Comparison of ENCODE assay signal across 8 cellular contexts in the genomic region with DNA sequence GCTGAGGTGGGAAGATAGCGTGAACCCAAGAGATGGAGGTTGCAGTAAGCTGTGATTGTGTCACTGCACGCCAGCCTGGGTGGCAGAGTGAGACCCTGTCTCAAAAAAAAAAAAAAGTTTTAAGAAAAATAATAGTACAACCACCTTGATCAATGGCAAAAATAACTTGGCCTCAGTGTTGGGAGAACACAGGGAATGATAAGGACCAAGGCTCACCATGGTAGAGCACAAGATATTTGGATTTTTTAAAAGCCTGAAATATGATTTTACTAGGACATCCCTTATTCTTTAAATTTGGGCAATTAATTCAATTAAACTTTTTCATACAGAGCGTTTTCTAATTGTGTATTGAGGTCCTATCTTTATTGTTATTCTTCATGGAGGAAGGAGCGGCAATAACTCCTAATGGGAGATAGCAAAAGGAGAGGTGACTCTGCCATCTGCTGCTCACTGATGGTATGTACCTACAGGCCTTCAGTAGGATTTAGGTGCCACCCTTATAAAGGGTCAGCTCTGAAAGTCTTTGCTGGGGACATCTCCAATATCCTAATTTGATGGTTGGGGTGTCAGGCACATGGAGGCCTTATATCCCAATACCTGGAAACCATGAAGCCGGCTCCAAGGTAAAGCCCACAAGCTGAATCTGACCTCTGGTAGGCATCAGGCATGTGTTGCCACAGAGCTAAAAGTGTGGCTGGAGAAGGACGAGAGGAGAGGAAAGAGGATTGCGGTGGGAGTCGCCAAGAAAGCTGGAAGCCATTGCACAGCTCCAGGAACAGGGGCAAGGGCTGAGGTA. TPM values are rescaled to one million over a fixed set of nuclear protein-coding genes. Genes with fewer than 3 reads are reported as not detected.
A peak's percentile ranks its signal among the peaks of the same experiment; 100 is the strongest.
DNase-seq lines count a peak whose midpoint lies in the region; ATAC-seq and TF ChIP-seq lines count a peak whose summit lies in the region.

No MANE protein-coding gene starts in this region.

- POLR2A ChIA-PET in activated CD4-positive, alpha-beta memory T cell treated with anti-CD3 and anti-CD28 coated beads for 36 hours (lab: Charles Lee) = no interaction called here

- peaks cover 11% of the 10 kb centered on the region for H3K27me3 Mint-ChIP-seq in activated CD4-positive, alpha-beta memory T cell treated with anti-CD3 and anti-CD28 coated beads for 36 hours
- H3K27me3 Mint-ChIP-seq in progenitor cell of endocrine pancreas = no peaks in the 10 kb centered on the region

- TF ChIP-seq CTCF in AG09309 (IDR thresholded peaks at IDR 0.05; ENCODE audit: control insufficient read depth, insufficient read depth, low read depth, low read length, missing control alignments) (peak; percentile 79), GM12875 (IDR thresholded peaks at IDR 0.05; ENCODE audit: borderline replicate concordance, insufficient read depth, low read depth, low read length) (peak; percentile 54), progenitor cell of endocrine pancreas (IDR thresholded peaks at IDR 0.05; ENCODE audit: unreplicated experiment) (peak; percentile 84)

- no peak for ATAC-seq in HG03280 (IDR thresholded peaks at IDR 0.05; ENCODE audit: unreplicated experiment)
- ATAC-seq in HG03354 (IDR thresholded peaks at IDR 0.05; ENCODE audit: poor library complexity, severe bottlenecking, unreplicated experiment) = no peak

- H3K4me3 ChIP-seq in AG09309 (ENCODE audit: control insufficient read depth, low read depth, low read length) (no peak overlapping the region), GM12875 (ENCODE audit: low read depth, low read length) (no peak overlapping the region)

- DNase-seq in AG09309 (ENCODE audit: low read depth) (peak; percentile 28), NCI-H2107 treated with DMSO at 0.1 percent for 48 hours (lab: John Stamatoyannopoulos, UW; ENCODE audit: unreplicated experiment) (peak; percentile 40), glomerular visceral epithelial cell (ENCODE audit: extremely low spot score) (peak; percentile 56), progenitor cell of endocrine pancreas (ENCODE audit: low spot score, unreplicated experiment) (no peak)
- peak; percentile 46 for DNase-seq in activated CD4-positive, alpha-beta memory T cell treated with anti-CD3 and anti-CD28 coated beads for 36 hours

- no peak overlapping the region for H3K4me3 Mint-ChIP-seq in activated CD4-positive, alpha-beta memory T cell treated with anti-CD3 and anti-CD28 coated beads for 36 hours
- no peak overlapping the region for H3K4me3 Mint-ChIP-seq in progenitor cell of endocrine pancreas (ENCODE audit: low read depth)

- H3K9me3 Mint-ChIP-seq in activated CD4-positive, alpha-beta memory T cell treated with anti-CD3 and anti-CD28 coated beads for 36 hours = no peaks in the 10 kb centered on the region
- no peaks in the 10 kb centered on the region for H3K9me3 Mint-ChIP-seq in progenitor cell of endocrine pancreas (ENCODE audit: low read depth)

- intact Hi-C loops in activated CD4-positive, alpha-beta memory T cell treated with anti-CD3 and anti-CD28 coated beads for 36 hours (cut with micrococcal nuclease) = loop anchor here (1.0 to 2.0 kb wide), 3 partner anchors 78 to 182 kb away; partner anchors contain the start of gene LIPT2

- no peaks in the 10 kb centered on the region for H3K36me3 Mint-ChIP-seq in activated CD4-positive, alpha-beta memory T cell treated with anti-CD3 and anti-CD28 coated beads for 36 hours
- no peaks in the 10 kb centered on the region for H3K36me3 Mint-ChIP-seq in progenitor cell of endocrine pancreas (ENCODE audit: insufficient read depth)

- H3K27ac Mint-ChIP-seq in activated CD4-positive, alpha-beta memory T cell treated with anti-CD3 and anti-CD28 coated beads for 36 hours = no peak overlapping the region
- H3K27ac Mint-ChIP-seq in progenitor cell of endocrine pancreas = peak overlapping the region; percentile 73

- CTCF ChIA-PET in activated CD4-positive, alpha-beta memory T cell treated with anti-CD3 and anti-CD28 coated beads for 36 hours (lab: Charles Lee) = interaction anchor here (0.7 to 9.1 kb wide), 9 partner anchors 9 to 169 kb away, joined by 3 to 144 read pairs (median 3); partner anchors contain the start of gene LIPT2

- H3K4me1 Mint-ChIP-seq in activated CD4-positive, alpha-beta memory T cell treated with anti-CD3 and anti-CD28 coated beads for 36 hours (ENCODE audit: low read depth) = no peaks in the 10 kb centered on the region
- peaks cover 16% of the 10 kb centered on the region for H3K4me1 Mint-ChIP-seq in progenitor cell of endocrine pancreas (ENCODE audit: low read depth)

RNA-seq across cellular contexts. Expression of gene POLD3, which starts 21.9 kb away (rescaled TPM):
- 10 to 100 TPM; 60.8 to 61.4 TPM for total RNA-seq in activated CD4-positive, alpha-beta memory T cell treated with anti-CD3 and anti-CD28 coated beads for 36 hours
- 26.6 and 27.9 TPM in 2 replicates for total RNA-seq in progenitor cell of endocrine pancreas
